Comparison of ENCODE assay signal across 1 cellular context in the genomic region with DNA sequence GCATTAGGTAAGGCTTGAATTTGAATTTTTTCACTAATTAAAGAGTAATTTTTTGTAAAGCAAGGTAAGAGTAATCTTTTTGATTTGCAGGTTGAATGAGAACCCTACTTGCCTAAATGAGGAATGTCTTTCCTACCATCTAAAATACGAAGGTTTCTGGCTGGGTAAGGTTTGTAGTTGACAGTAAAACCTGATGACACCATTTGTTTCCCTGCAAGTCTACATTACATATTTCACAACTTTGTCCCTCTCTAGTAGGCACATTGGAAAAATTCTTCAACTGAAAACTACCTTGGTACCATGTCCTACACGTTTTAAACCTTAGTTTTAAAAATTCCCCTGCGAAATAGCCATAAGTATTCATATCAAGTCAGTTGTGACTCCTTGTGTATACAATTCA.
TF ChIP-seq lines count a peak whose summit lies in the region.

No MANE protein-coding gene starts in this region.

TF ChIP-seq in GM23338, 12 proteins besides CTCF, POLR2A, EP300 and RAD21:
- TF ChIP-seq JUNB (IDR thresholded peaks at IDR 0.05; ENCODE audit: unreplicated experiment), result no peak
- no peak for TF ChIP-seq EZH2 (IDR thresholded peaks at IDR 0.05; ENCODE audit: low read depth, unreplicated experiment)
- no peak for TF ChIP-seq ZNF462 (CRISPR knock-in tag; IDR thresholded peaks at IDR 0.05)
- no peak for TF ChIP-seq NANOG (IDR thresholded peaks at IDR 0.05; ENCODE audit: borderline replicate concordance)
- TF ChIP-seq, protein P1, sequence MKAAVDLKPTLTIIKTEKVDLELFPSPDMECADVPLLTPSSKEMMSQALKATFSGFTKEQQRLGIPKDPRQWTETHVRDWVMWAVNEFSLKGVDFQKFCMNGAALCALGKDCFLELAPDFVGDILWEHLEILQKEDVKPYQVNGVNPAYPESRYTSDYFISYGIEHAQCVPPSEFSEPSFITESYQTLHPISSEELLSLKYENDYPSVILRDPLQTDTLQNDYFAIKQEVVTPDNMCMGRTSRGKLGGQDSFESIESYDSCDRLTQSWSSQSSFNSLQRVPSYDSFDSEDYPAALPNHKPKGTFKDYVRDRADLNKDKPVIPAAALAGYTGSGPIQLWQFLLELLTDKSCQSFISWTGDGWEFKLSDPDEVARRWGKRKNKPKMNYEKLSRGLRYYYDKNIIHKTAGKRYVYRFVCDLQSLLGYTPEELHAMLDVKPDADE (IDR thresholded peaks at IDR 0.05), result no peak
- no peak for TF ChIP-seq ZNF114 (CRISPR knock-in tag; IDR thresholded peaks at IDR 0.05)
- no peak for TF ChIP-seq POLR2AphosphoS5 (IDR thresholded peaks at IDR 0.05; ENCODE audit: low read depth)
- TF ChIP-seq REST (IDR thresholded peaks at IDR 0.05; ENCODE audit: unreplicated experiment), result no peak
- no peak for TF ChIP-seq EZH2phosphoT487 (IDR thresholded peaks at IDR 0.05; ENCODE audit: unreplicated experiment)
- no peak for TF ChIP-seq CREB1 (CRISPR knock-in tag; IDR thresholded peaks at IDR 0.05; ENCODE audit: low read depth)
- no peak for TF ChIP-seq STAT1 (IDR thresholded peaks at IDR 0.05; ENCODE audit: unreplicated experiment)
- no peak for TF ChIP-seq ZNF331 (CRISPR knock-in tag; IDR thresholded peaks at IDR 0.05; ENCODE audit: low read depth)
